8 cellular contexts compared by ENCODE assay signal in the genomic region with DNA sequence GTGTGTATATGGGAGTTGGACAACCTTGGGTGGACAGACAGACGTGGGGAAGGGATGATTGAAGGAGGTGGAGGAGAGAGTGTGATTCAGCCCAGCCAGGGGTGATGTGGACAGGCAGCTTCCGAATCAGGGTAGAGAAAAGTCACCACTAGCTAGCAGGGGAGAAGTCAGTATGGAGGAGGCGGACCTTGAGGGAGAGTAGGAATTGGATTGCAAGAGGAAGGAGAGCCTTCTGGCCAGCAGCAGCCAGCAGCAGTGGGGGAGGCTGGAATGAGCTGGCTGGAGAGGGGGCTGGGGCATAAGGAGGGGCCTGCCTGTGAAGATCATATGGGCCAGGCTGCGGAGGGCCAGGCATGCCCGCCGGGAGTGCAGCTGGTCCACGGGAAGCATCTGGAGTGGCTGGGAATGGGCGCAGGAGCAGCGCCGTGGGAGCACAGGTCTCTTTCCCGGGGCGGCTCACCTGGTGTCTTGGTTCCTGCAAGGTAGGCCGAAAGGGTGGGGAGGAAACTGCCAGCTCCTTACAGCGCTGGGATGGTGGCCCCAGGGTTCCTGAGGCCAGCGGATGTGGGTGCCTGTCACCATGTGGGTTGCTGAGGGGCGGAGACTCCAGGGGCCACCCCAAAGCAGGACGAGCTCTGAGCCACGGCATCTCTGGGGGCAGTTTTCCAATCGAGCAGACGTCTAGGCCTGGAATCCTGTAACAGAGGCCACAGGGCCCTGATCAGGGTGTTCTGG.
DNase-seq lines count a peak whose midpoint lies in the region; ATAC-seq and TF ChIP-seq lines count a peak whose summit lies in the region.

No MANE protein-coding gene starts in this region.

- peak overlapping the region; percentile 94 for H3K4me2 ChIP-seq in DND-41 (ENCODE audit: insufficient read depth, low read length)

- intact Hi-C loops in activated B cell treated with CpG ODN at 0.5 μM for 24 hours (cut with micrococcal nuclease) = no loop called here

- TF ChIP-seq CTCF in DND-41 (IDR thresholded peaks at IDR 0.05; ENCODE audit: borderline replicate concordance, extremely low read depth, low read length, poor library complexity, severe bottlenecking) (no peak), activated B cell treated with CpG ODN at 0.5 μM for 24 hours (IDR thresholded peaks at IDR 0.05) (no peak), coronary artery (IDR thresholded peaks at IDR 0.05) (no peak), neural crest cell (conservative IDR thresholded peaks at IDR 0.05) (no peak), upper lobe of left lung (IDR thresholded peaks at IDR 0.05) (no peak)

- no peak for TF ChIP-seq EP300 in upper lobe of left lung (IDR thresholded peaks at IDR 0.05)

- H3K4me3 Mint-ChIP-seq in activated B cell treated with CpG ODN at 0.5 μM for 24 hours = no peak overlapping the region
- peak overlapping the region; percentile 100 for H3K4me3 Mint-ChIP-seq in neural crest cell

- no peak overlapping the region for H2AFZ ChIP-seq in DND-41 (ENCODE audit: low read depth, low read length)

- H3K27me3 ChIP-seq in DND-41 (ENCODE audit: insufficient read depth, low read length, poor library complexity) (no peaks in the 10 kb centered on the region), upper lobe of left lung (no peaks in the 10 kb centered on the region)

- H3K9me3 Mint-ChIP-seq in activated B cell treated with CpG ODN at 0.5 μM for 24 hours (no peaks in the 10 kb centered on the region), neural crest cell (no peaks in the 10 kb centered on the region)

- peaks cover 47% of the 10 kb centered on the region for H3K4me1 Mint-ChIP-seq in activated B cell treated with CpG ODN at 0.5 μM for 24 hours
- peaks cover 76% of the 10 kb centered on the region for H3K4me1 Mint-ChIP-seq in neural crest cell

- peak overlapping the region; percentile 59 for H3K27ac Mint-ChIP-seq in activated B cell treated with CpG ODN at 0.5 μM for 24 hours
- H3K27ac Mint-ChIP-seq in neural crest cell (ENCODE audit: unreplicated experiment) = peak overlapping the region; percentile 85

- CTCF ChIA-PET in activated B cell treated with CpG ODN at 0.5 μM for 24 hours (lab: Charles Lee) = interaction anchor here (0.7 to 2.8 kb wide), 3 partner anchors 25 to 53 kb away, joined by 3 to 11 read pairs (median 9); no protein-coding TSS in a partner anchor

- no peaks in the 10 kb centered on the region for H3K9me3 ChIP-seq in DND-41 (ENCODE audit: insufficient read depth, low read length, severe bottlenecking)
- no peaks in the 10 kb centered on the region for H3K9me3 ChIP-seq in upper lobe of left lung

- 67 to 73% methylated on average over 13 to 19 of the region's 20 CpGs for WGBS in upper lobe of left lung, 2 donors

- peaks cover 2% of the 10 kb centered on the region for H3K36me3 Mint-ChIP-seq in activated B cell treated with CpG ODN at 0.5 μM for 24 hours (ENCODE audit: low read depth)
- H3K36me3 Mint-ChIP-seq in neural crest cell (ENCODE audit: low read depth) = peaks cover 2% of the 10 kb centered on the region

- H3K4me1 ChIP-seq in DND-41 (ENCODE audit: insufficient read depth, low read length) = peaks cover 75% of the 10 kb centered on the region
- peaks cover 84 to 97% (median 89%) of the 10 kb centered on the region in 4 donors for H3K4me1 ChIP-seq in upper lobe of left lung

- H3K27ac ChIP-seq in DND-41 (ENCODE audit: low read length) (peak overlapping the region; percentile 80), coronary artery (peak overlapping the region; percentile 97 to 98), upper lobe of left lung (peak overlapping the region; percentile 15 to 95 (median 76))

- peaks cover 73% of the 10 kb centered on the region for H4K20me1 ChIP-seq in DND-41 (ENCODE audit: insufficient read depth, low read length)

- H3K4me3 ChIP-seq in DND-41 (ENCODE audit: low read depth in 1 of 2, low read length in 2 of 2) = peak overlapping the region in 1 of 2 experiments; percentile 95; a peak in 2 of 4 replicates
- H3K4me3 ChIP-seq in coronary artery = peak overlapping the region; percentile 25
- peak overlapping the region in 3 of 4 donors; percentile 5 to 92 (median 26) for H3K4me3 ChIP-seq in upper lobe of left lung

- ATAC-seq in DND-41 (ENCODE audit: insufficient read depth, low read depth) = no peak
- no peak for ATAC-seq in activated B cell treated with CpG ODN at 0.5 μM for 24 hours (ENCODE audit: low read depth)
- ATAC-seq in upper lobe of left lung (ENCODE audit: low FRiP score in 2 of 2) = no peak
- ATAC-seq in GM21381 (IDR thresholded peaks at IDR 0.05; ENCODE audit: unreplicated experiment) = no peak

- peaks cover 78% of the 10 kb centered on the region for H3K79me2 ChIP-seq in DND-41 (ENCODE audit: insufficient read depth, low read length)

- POLR2A ChIA-PET in activated B cell treated with CpG ODN at 0.5 μM for 24 hours (lab: Charles Lee) = interaction anchor here (0.5 to 1.3 kb wide), 2 partner anchors 25 to 425 kb away, joined by 3 to 4 read pairs; no protein-coding TSS in a partner anchor

- peak overlapping the region; percentile 88; the same call in 1 of the 2 replicates for H3K9ac ChIP-seq in DND-41 (ENCODE audit: low read depth, low read length)

- TF ChIP-seq POLR2A in upper lobe of left lung (IDR thresholded peaks at IDR 0.05) = no peak

- H3K36me3 ChIP-seq in DND-41 (ENCODE audit: insufficient read depth, low read length) (peaks cover 10% of the 10 kb centered on the region; the same call in 1 of the 2 replicates), upper lobe of left lung (peaks cover 0 to 5% (median 0%) of the 10 kb centered on the region in 4 donors)

- H3K27me3 Mint-ChIP-seq in activated B cell treated with CpG ODN at 0.5 μM for 24 hours (no peaks in the 10 kb centered on the region), neural crest cell (ENCODE audit: low read depth) (peaks cover 2% of the 10 kb centered on the region)

- no peak for DNase-seq in DND-41
- DNase-seq in activated B cell treated with CpG ODN at 0.5 μM for 24 hours = no peak
- DNase-seq in coronary artery (ENCODE audit: low spot score) = no peak
- no peak for DNase-seq in neural crest cell (ENCODE audit: low read depth, low spot score)
- peak in 1 of 2 donors; percentile 46 for DNase-seq in upper lobe of left lung
- no peak for DNase-seq in dermis blood vessel endothelial cell
- DNase-seq in A172 (ENCODE audit: low spot score) = no peak
